12 cellular contexts compared by ENCODE assay signal in the genomic region with DNA sequence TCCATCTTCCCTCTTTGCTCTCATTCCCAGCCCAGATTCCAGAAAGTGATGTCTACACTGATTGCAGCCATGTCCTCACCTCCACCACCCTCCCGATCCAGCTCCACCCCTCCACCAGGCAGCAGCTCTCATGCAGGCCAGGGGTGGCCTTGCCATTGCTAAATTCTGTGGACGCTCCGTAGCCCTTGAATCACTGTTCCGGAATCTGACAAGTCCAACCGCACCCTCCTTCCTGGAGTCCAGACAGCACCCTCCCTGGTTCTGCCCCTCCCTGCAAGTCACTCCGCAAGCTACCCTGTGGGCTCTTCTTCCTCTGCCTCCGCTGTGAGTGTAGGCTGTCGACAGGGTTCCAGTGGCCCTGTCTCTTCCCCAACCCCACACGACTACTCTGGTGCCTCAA. TPM values are rescaled to one million over a fixed set of nuclear protein-coding genes. Genes with fewer than 3 reads are reported as not detected.
DNase-seq lines count a peak whose midpoint lies in the region; ATAC-seq, FAIRE-seq and TF ChIP-seq lines count a peak whose summit lies in the region.
"Had no signal": no experiment of that assay in that cellular context is flagged by ENCODE, and none has a peak within 500 bp of the region (broad histone marks: within the 10 kb centered on the region; RNA-seq: fewer than 3 reads in every experiment).

No MANE protein-coding gene starts in this region.

- FAIRE-seq in bronchial epithelial cell (lab: Jason Lieb, UNC), result no peak
- peak; percentile 72 for FAIRE-seq in keratinocyte (lab: Jason Lieb, UNC)

- dilution Hi-C loops in keratinocyte (cut with MboI; ENCODE audit: extremely low pct_ligation_motif_present, low sequenced_read_pairs), result no loop called here

- H3K4me3 ChIP-seq in bronchial epithelial cell (ENCODE audit: low read depth, low read length) (no peak overlapping the region), keratinocyte (ENCODE audit: control insufficient read depth in 2 of 3, extremely low read depth in 1 of 3, insufficient read depth in 2 of 3, low read depth in 1 of 3, low read length in 3 of 3) (no peak overlapping the region), thoracic aorta (no peak overlapping the region), hepatocyte (no peak overlapping the region)

- H3K36me3 Mint-ChIP-seq in HFFc6 (ENCODE audit: low read depth), result no peaks in the 10 kb centered on the region
- H3K36me3 Mint-ChIP-seq: natural killer cell had no signal

- H3K27ac Mint-ChIP-seq in HFFc6, result peak overlapping the region; percentile 86
- H3K27ac Mint-ChIP-seq: natural killer cell had no signal

- H3K9me2 ChIP-seq in hepatocyte (replicated peaks; ENCODE audit: insufficient read depth), result no peaks in the 10 kb centered on the region

- H2AFZ ChIP-seq in keratinocyte (ENCODE audit: control insufficient read depth, low read length) (no peak overlapping the region), hepatocyte (no peak overlapping the region)

- no peak overlapping the region for H3K27ac ChIP-seq in keratinocyte (ENCODE audit: control insufficient read depth, insufficient read depth, low read length)
- peak overlapping the region; percentile 75 to 86 for H3K27ac ChIP-seq in thoracic aorta
- no peak overlapping the region for H3K27ac ChIP-seq in hepatocyte

- H3K9me3 ChIP-seq in keratinocyte (ENCODE audit: control insufficient read depth, low read depth, low read length), result no peaks in the 10 kb centered on the region
- no peaks in the 10 kb centered on the region for H3K9me3 ChIP-seq in thoracic aorta
- no peaks in the 10 kb centered on the region for H3K9me3 ChIP-seq in hepatocyte (ENCODE audit: low read depth)

- H3K4me1 Mint-ChIP-seq in HFFc6 (ENCODE audit: low read depth), result peaks cover 78% of the 10 kb centered on the region

- H4K20me1 ChIP-seq in keratinocyte (ENCODE audit: control insufficient read depth, extremely low read depth, insufficient read depth, low read length) (no peaks in the 10 kb centered on the region), hepatocyte (ENCODE audit: insufficient read depth, poor library complexity, severe bottlenecking) (no peaks in the 10 kb centered on the region)

- H3K4me2 ChIP-seq in keratinocyte (ENCODE audit: control insufficient read depth, extremely low read depth, insufficient read depth, low read depth, low read length) (peak overlapping the region; percentile 47), hepatocyte (no peak overlapping the region)

- DNase-seq in HFFc6, result peak; percentile 85
- DNase-seq in bronchial epithelial cell (ENCODE audit: low read depth), result peak; percentile 47
- peak; percentile 76 for DNase-seq in keratinocyte (ENCODE audit: low read depth, low spot score)
- DNase-seq in thoracic aorta (ENCODE audit: low spot score), result no peak
- no peak for DNase-seq in DMS 273 treated with DMSO at 0.1 percent for 48 hours (lab: John Stamatoyannopoulos, UW)
- no peak for DNase-seq in hepatocyte (ENCODE audit: low spot score)
- no peak for DNase-seq in NCI-H1436 treated with DMSO at 0.1 percent for 48 hours (lab: John Stamatoyannopoulos, UW)
- DNase-seq: activated CD4-positive, alpha-beta T cell treated with anti-CD3 and anti-CD28 coated beads, Interleukin-2, amount 50 U/mL, for 48 hours; DMS79 treated with DMSO at 0.1 percent for 48 hours; natural killer cell had no signal

- WGBS in hepatocyte (ENCODE audit: low lambda C conversion rate, missing lambda C conversion rate), result 79% methylated on average over 9 of the region's 9 CpGs

- peak overlapping the region; percentile 66 for H3K4me3 Mint-ChIP-seq in HFFc6
- H3K4me3 Mint-ChIP-seq: natural killer cell had no signal

- no peaks in the 10 kb centered on the region for H3K36me3 ChIP-seq in bronchial epithelial cell (ENCODE audit: control insufficient read depth, insufficient read depth, low read length)
- H3K36me3 ChIP-seq in keratinocyte (ENCODE audit: control insufficient read depth in 2 of 2, extremely low read depth in 1 of 2, insufficient read depth in 2 of 2, low read length in 2 of 2), result no peaks in the 10 kb centered on the region
- no peaks in the 10 kb centered on the region for H3K36me3 ChIP-seq in thoracic aorta
- H3K36me3 ChIP-seq in hepatocyte (replicated peaks; ENCODE audit: insufficient read depth, low read depth), result no peaks in the 10 kb centered on the region

- H3K9ac ChIP-seq in keratinocyte (ENCODE audit: control insufficient read depth, extremely low read depth, insufficient read depth, low read length), result no peak overlapping the region

- no peaks in the 10 kb centered on the region for H3K9me1 ChIP-seq in keratinocyte (ENCODE audit: control insufficient read depth, extremely low read depth, insufficient read depth, low read length)

- H3K27me3 ChIP-seq in bronchial epithelial cell (ENCODE audit: control insufficient read depth, insufficient read depth, low read length) (peaks cover 3% of the 10 kb centered on the region), keratinocyte (ENCODE audit: control insufficient read depth, extremely low read depth, insufficient read depth, low read length) (peaks cover 12% of the 10 kb centered on the region), thoracic aorta (replicated peaks; ENCODE audit: insufficient read depth) (no peaks in the 10 kb centered on the region), hepatocyte (no peaks in the 10 kb centered on the region)

- no peak for TF ChIP-seq CTCF in HFFc6 (IDR thresholded peaks at IDR 0.05)
- TF ChIP-seq CTCF in bronchial epithelial cell (IDR thresholded peaks at IDR 0.05; ENCODE audit: insufficient read depth, low read length, severe bottlenecking), result no peak
- no peak for TF ChIP-seq CTCF in keratinocyte (optimal IDR thresholded peaks at IDR 0.05 in 1 of 3, IDR thresholded peaks at IDR 0.05 in 1 of 3, conservative IDR thresholded peaks at IDR 0.05 in 1 of 3; ENCODE audit: extremely low read depth in 1 of 3, insufficient read depth in 2 of 3, low read length in 3 of 3)
- TF ChIP-seq CTCF in thoracic aorta (IDR thresholded peaks at IDR 0.05), result no peak
- TF ChIP-seq CTCF in hepatocyte (IDR thresholded peaks at IDR 0.05; ENCODE audit: poor library complexity), result no peak

- peaks cover 7% of the 10 kb centered on the region for H3K27me3 Mint-ChIP-seq in HFFc6 (ENCODE audit: insufficient read depth)

- ATAC-seq in thoracic aorta (ENCODE audit: insufficient number of reproducible peaks, low FRiP score, low read depth) (no peak), HG03097 (IDR thresholded peaks at IDR 0.05; ENCODE audit: low FRiP score, unreplicated experiment) (no peak)
- ATAC-seq: natural killer cell, SK-N-SH treated with all-trans-retinoic acid at 6 μM for 48 hours had no signal

- peaks cover 19% of the 10 kb centered on the region for H3K4me1 ChIP-seq in keratinocyte (ENCODE audit: control insufficient read depth, extremely low read depth, insufficient read depth, low read length)
- H3K4me1 ChIP-seq in thoracic aorta (ENCODE audit: control insufficient read depth in 1 of 2, low read depth in 2 of 2), result peaks cover 29 to 47% of the 10 kb centered on the region in 2 donors
- peaks cover 18% of the 10 kb centered on the region for H3K4me1 ChIP-seq in hepatocyte (ENCODE audit: insufficient read depth)

- H3K9me3 Mint-ChIP-seq in HFFc6, result no peaks in the 10 kb centered on the region
- H3K9me3 Mint-ChIP-seq: natural killer cell had no signal

- H3K79me2 ChIP-seq in keratinocyte (ENCODE audit: control insufficient read depth, insufficient read depth, low read length) (no peaks in the 10 kb centered on the region), hepatocyte (no peaks in the 10 kb centered on the region)

RNA-seq across cellular contexts. Expression of gene TNXB, which starts 26.2 kb away (rescaled TPM):
- total RNA-seq in HFFc6 (2021; fragmentation: NEBNext Ultra II Directional; extraction: Animal tissue kit (Norgen Biotek cat#: 25700)), result 1 to 10 TPM in 1 of 6 experiments, under 1 TPM in 5; 0.28 to 1.4 (median 0.83) TPM
- total RNA-seq in bronchial epithelial cell (1.4 and 2.4 TPM in 2 replicates), thoracic aorta (100 to 1,000 TPM; 194 to 210 TPM), hepatocyte (11.6 and 22.0 TPM in 2 replicates)
- polyA plus RNA-seq in keratinocyte (0.02 to 0.25 TPM (median 0.06 TPM) in 3 replicates), hepatocyte (7.3 and 9.2 TPM in 2 replicates)
- 1.2 TPM for polyA plus RNA-seq in keratinocyte (2011; ENCODE audit: low read depth)
- 0.01 TPM in 2 replicates for polyA plus RNA-seq in keratinocyte (2011; cell fraction: cytosol; rRNA removed)
- 0.22 and 0.29 TPM in 2 replicates for polyA plus RNA-seq in keratinocyte (2011; cell fraction: nucleus; rRNA removed)
- 0.17 and 1.5 TPM in 2 replicates for polyA plus RNA-seq in keratinocyte (2012; ENCODE audit: low replicate concordance)
- under 0.01 to 0.43 TPM (median 0.30 TPM) in 3 replicates for polyA minus RNA-seq in keratinocyte
- polyA minus RNA-seq in keratinocyte (2011; cell fraction: cytosol; rRNA and poly(A)+ RNA removed), result not detected
- polyA minus RNA-seq in keratinocyte (2011; cell fraction: nucleus; rRNA and poly(A)+ RNA removed), result 0.39 and 0.95 TPM in 2 replicates

RNA-seq across cellular contexts. Expression of gene CYP21A2, which starts 44.7 kb away (rescaled TPM):
- total RNA-seq in HFFc6 (2021; fragmentation: NEBNext Ultra II Directional; extraction: Animal tissue kit (Norgen Biotek cat#: 25700)), result under 1 TPM in 1 of 6 experiments, not detected in 5; 0.17 TPM
- total RNA-seq in bronchial epithelial cell, result under 0.01 TPM in 1 of 2 replicates, not detected in the other
- 0.04 to 0.05 TPM in 2 of 3 replicates, not detected in the other for polyA plus RNA-seq in keratinocyte
- polyA plus RNA-seq in keratinocyte (2011; ENCODE audit: low read depth), result not detected
- not detected in 2 replicates for polyA plus RNA-seq in keratinocyte (2011; cell fraction: cytosol; rRNA removed)
- 0.05 and 0.35 TPM in 2 replicates for polyA plus RNA-seq in keratinocyte (2011; cell fraction: nucleus; rRNA removed)
- 0.11 TPM in 1 of 2 replicates, not detected in the other for polyA plus RNA-seq in keratinocyte (2012; ENCODE audit: low replicate concordance)
- 0.07 to 1.2 TPM in 2 of 3 replicates, not detected in the other for polyA minus RNA-seq in keratinocyte
- polyA minus RNA-seq in keratinocyte (2011; cell fraction: cytosol; rRNA and poly(A)+ RNA removed), result not detected
- polyA minus RNA-seq in keratinocyte (2011; cell fraction: nucleus; rRNA and poly(A)+ RNA removed), result not detected in 2 replicates
- total RNA-seq in thoracic aorta, result 1 to 10 TPM in 1 of 2 donors, not detected in 1; 2.4 TPM
- total RNA-seq in hepatocyte, result 0.12 and 1.4 TPM in 2 replicates
- polyA plus RNA-seq in hepatocyte, result 1.7 and 2.4 TPM in 2 replicates

RNA-seq across cellular contexts. Expression of gene ATF6B, which starts 45.1 kb away (rescaled TPM):
- 10 to 100 TPM; 80.0 to 96.2 (median 88.7) TPM for total RNA-seq in HFFc6 (2021; fragmentation: NEBNext Ultra II Directional; extraction: Animal tissue kit (Norgen Biotek cat#: 25700))
- total RNA-seq in bronchial epithelial cell (8.7 and 11.1 TPM in 2 replicates), thoracic aorta (10 to 100 TPM; 38.2 to 60.9 TPM), hepatocyte (37.9 and 41.9 TPM in 2 replicates)
- polyA plus RNA-seq in keratinocyte (30.4 to 51.2 TPM (median 37.9 TPM) in 3 replicates), hepatocyte (43.7 and 52.6 TPM in 2 replicates)
- 35.1 TPM for polyA plus RNA-seq in keratinocyte (2011; ENCODE audit: low read depth)
- polyA plus RNA-seq in keratinocyte (2011; cell fraction: cytosol; rRNA removed), result 23.5 and 24.3 TPM in 2 replicates
- polyA plus RNA-seq in keratinocyte (2011; cell fraction: nucleus; rRNA removed), result 132 and 149 TPM in 2 replicates
- 46.0 and 46.4 TPM in 2 replicates for polyA plus RNA-seq in keratinocyte (2012; ENCODE audit: low replicate concordance)
- 29.9 to 82.1 TPM (median 35.2 TPM) in 3 replicates for polyA minus RNA-seq in keratinocyte
- 23.4 TPM for polyA minus RNA-seq in keratinocyte (2011; cell fraction: cytosol; rRNA and poly(A)+ RNA removed)
- polyA minus RNA-seq in keratinocyte (2011; cell fraction: nucleus; rRNA and poly(A)+ RNA removed), result 42.1 and 71.6 TPM in 2 replicates

RNA-seq across cellular contexts. Expression of gene FKBPL, which starts 47.1 kb away (rescaled TPM):
- total RNA-seq in HFFc6 (2021; fragmentation: NEBNext Ultra II Directional; extraction: Animal tissue kit (Norgen Biotek cat#: 25700)), result 1 to 10 TPM; 4.3 to 6.0 (median 4.9) TPM
- 7.4 and 8.4 TPM in 2 replicates for total RNA-seq in bronchial epithelial cell
- polyA plus RNA-seq in keratinocyte, result 4.2 to 5.6 TPM (median 4.9 TPM) in 3 replicates
- 1.9 TPM for polyA plus RNA-seq in keratinocyte (2011; ENCODE audit: low read depth)
- polyA plus RNA-seq in keratinocyte (2011; cell fraction: cytosol; rRNA removed), result 2.7 and 3.7 TPM in 2 replicates
- polyA plus RNA-seq in keratinocyte (2011; cell fraction: nucleus; rRNA removed), result 4.7 and 5.5 TPM in 2 replicates
- polyA plus RNA-seq in keratinocyte (2012; ENCODE audit: low replicate concordance), result 5.9 and 8.6 TPM in 2 replicates
- 2.2 to 6.9 TPM (median 3.8 TPM) in 3 replicates for polyA minus RNA-seq in keratinocyte
- polyA minus RNA-seq in keratinocyte (2011; cell fraction: cytosol; rRNA and poly(A)+ RNA removed), result 1.9 TPM
- 0.93 and 1.8 TPM in 2 replicates for polyA minus RNA-seq in keratinocyte (2011; cell fraction: nucleus; rRNA and poly(A)+ RNA removed)
- total RNA-seq in thoracic aorta, result 1 to 10 TPM in 1 of 2 donors, under 1 TPM in 1; 0.41 to 3.2 TPM
- 5.7 and 6.0 TPM in 2 replicates for total RNA-seq in hepatocyte
- 6.2 and 6.3 TPM in 2 replicates for polyA plus RNA-seq in hepatocyte

Comparison
In these comparisons a context has a peak if more than half of its experiments do, and no peak if none do; other contexts are left out.
1. DNase-seq: peak in HFFc6 (single experiment), bronchial epithelial cell (single experiment) and keratinocyte (single experiment); none in thoracic aorta (single experiment), DMS 273 treated with DMSO at 0.1 percent for 48 hours (single experiment), hepatocyte (single experiment) and NCI-H1436 treated with DMSO at 0.1 percent for 48 hours (single experiment).
2. H3K27ac ChIP-seq: peak in thoracic aorta (2 of 2); none in keratinocyte (single experiment) and hepatocyte (single experiment).